1 cellular context compared by ENCODE assay signal in genomic region chr9:8486095-8486494, GRCh38.
TF ChIP-seq lines count a peak whose summit lies in the region.

No MANE protein-coding gene starts in this region.

TF ChIP-seq in GM12878, 131 proteins besides CTCF, POLR2A, EP300 and RAD21 (continued from another document):
- TF ChIP-seq, protein P1, sequence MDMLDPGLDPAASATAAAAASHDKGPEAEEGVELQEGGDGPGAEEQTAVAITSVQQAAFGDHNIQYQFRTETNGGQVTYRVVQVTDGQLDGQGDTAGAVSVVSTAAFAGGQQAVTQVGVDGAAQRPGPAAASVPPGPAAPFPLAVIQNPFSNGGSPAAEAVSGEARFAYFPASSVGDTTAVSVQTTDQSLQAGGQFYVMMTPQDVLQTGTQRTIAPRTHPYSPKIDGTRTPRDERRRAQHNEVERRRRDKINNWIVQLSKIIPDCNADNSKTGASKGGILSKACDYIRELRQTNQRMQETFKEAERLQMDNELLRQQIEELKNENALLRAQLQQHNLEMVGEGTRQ (IDR thresholded peaks at IDR 0.05; ENCODE audit: borderline replicate concordance, low read depth, low read length) = no peak
- no peak for TF ChIP-seq CBFB (IDR thresholded peaks at IDR 0.05; ENCODE audit: low read depth)
